ENCODE assay signal across 23 cellular contexts in the genomic region with DNA sequence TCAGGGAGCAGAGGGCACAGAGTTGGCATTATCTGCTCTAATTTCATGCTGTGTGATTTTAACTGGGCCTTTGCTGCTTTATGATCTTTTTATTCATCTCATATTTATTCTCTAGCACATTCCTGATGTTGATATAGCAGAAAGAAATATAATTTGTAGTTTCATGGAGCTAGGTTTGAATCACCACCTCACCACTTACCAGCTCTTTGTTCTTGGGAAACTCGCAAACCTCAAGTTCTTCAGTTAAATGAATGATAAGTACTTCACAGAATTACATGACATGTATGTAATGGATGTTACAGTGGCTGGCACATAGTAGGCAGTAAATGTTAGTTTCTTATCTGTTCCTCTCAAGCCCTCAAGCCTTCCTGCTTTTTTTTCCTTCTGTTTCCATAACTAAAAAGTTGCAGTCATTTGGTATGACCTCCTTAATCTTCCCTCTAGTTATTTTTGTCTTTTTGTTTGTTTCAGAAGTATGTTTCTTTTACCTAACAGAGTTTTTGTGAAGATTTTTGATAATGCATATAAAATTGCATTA. TPM values are rescaled to one million over a fixed set of nuclear protein-coding genes. Genes with fewer than 3 reads are reported as not detected.
DNase-seq lines count a peak whose midpoint lies in the region; ATAC-seq, FAIRE-seq and TF ChIP-seq lines count a peak whose summit lies in the region.
"Had no signal": no experiment of that assay in that cellular context is flagged by ENCODE, and none has a peak within 500 bp of the region (broad histone marks: within the 10 kb centered on the region; RNA-seq: fewer than 3 reads in every experiment).

No MANE protein-coding gene starts in this region.

- 91% methylated on average over 1 of the region's 1 CpG for WGBS in GM12878 (ENCODE audit: insufficient coverage, insufficient replicate concordance, low lambda C conversion rate, missing lambda C conversion rate)

- DNase-seq in GF-D8 (lab: John Stamatoyannopoulos, UW) (peak; percentile 44), SK-N-MC (ENCODE audit: low read depth, low spot score) (no peak), GM12878 (ENCODE audit: low read depth, low spot score) (no peak), left colon (no peak), GM13976 (ENCODE audit: low spot score) (no peak), foreskin melanocyte (no peak), iPS-NIHi7 (ENCODE audit: extremely low spot score) (no peak), GM03348 (ENCODE audit: low spot score) (no peak)
- DNase-seq: BE2C, COR-L47, DMS 273 treated with DMSO at 0.1 percent for 48 hours, DMS79 treated with DMSO at 0.1 percent for 48 hours, IMR-90, NCI-H1694 treated with DMSO at 0.1 percent for 48 hours, NCI-H2081 treated with DMSO at 0.1 percent for 48 hours, NCI-H2171 treated with DMSO at 0.1 percent for 48 hours, NCI-H526, Right ventricle myocardium superior, SK-N-SH had no signal

- H3K27ac ChIP-seq in SK-N-MC (peak overlapping the region; percentile 2; the same call in 1 of the 2 replicates), GM12878 (ENCODE audit: control insufficient read depth, insufficient read depth) (peak overlapping the region; percentile 24; the same call in 1 of the 2 replicates)
- H3K27ac ChIP-seq: A549 had no signal

- TF ChIP-seq RAD21 in GM12878 (IDR thresholded peaks at IDR 0.05; ENCODE audit: insufficient read depth, low read depth, low read length): no peak

- H3K9ac ChIP-seq in SK-N-MC (ENCODE audit: insufficient read length) (no peak overlapping the region), GM12878 (ENCODE audit: control insufficient read depth, insufficient read depth, low read length) (no peak overlapping the region)
- H3K9ac ChIP-seq: SK-N-SH had no signal

- RAD21 ChIA-PET in GM12878 (lab: Charles Lee; ENCODE audit: unreplicated experiment): interaction anchor here (0.6 to 1.6 kb wide), 5 partner anchors 21 to 64 kb away, joined by 3 to 6 read pairs (median 4); partner anchors contain the start of gene SPATS2

- no peak for TF ChIP-seq EP300 in GM12878 (IDR thresholded peaks at IDR 0.05; ENCODE audit: borderline replicate concordance in 1 of 2, control insufficient read depth in 1 of 2, low read depth in 2 of 2, low read length in 2 of 2)

- TF ChIP-seq CTCF in GM12878 (IDR thresholded peaks at IDR 0.05 in 2 of 3, conservative IDR thresholded peaks at IDR 0.05 in 1 of 3; ENCODE audit: control insufficient read depth in 2 of 3, extremely low read depth in 1 of 3, insufficient read depth in 1 of 3, low read depth in 3 of 3, low read length in 3 of 3): no peak
- TF ChIP-seq CTCF in GM13976 (IDR thresholded peaks at IDR 0.05; ENCODE audit: borderline replicate concordance, control extremely low read depth, extremely low read depth, insufficient read depth, missing control alignments): no peak

- H3K79me2 ChIP-seq in GM12878 (ENCODE audit: control insufficient read depth, insufficient read depth, low read length): peaks cover 39% of the 10 kb centered on the region

- H3K9me3 ChIP-seq in SK-N-MC (ENCODE audit: low read depth, low read length) (no peaks in the 10 kb centered on the region), GM12878 (replicated peaks; ENCODE audit: control insufficient read depth, insufficient read depth, low read length) (peaks cover 3% of the 10 kb centered on the region; the same call in 2 of the 3 replicates)
- H3K9me3 ChIP-seq: A549, BE2C, HAP-1, SK-N-SH had no signal

- BruUV-seq in GM12878 (replicated peaks; lab: Mats Ljungman, UMichigan): no TSS peak

- TF ChIP-seq POLR2A in GM12878 (IDR thresholded peaks at IDR 0.05; ENCODE audit: low read depth, low read length): no peak

- CTCF ChIA-PET in GM12878 (lab: Yijun Ruan, JAX): interaction anchor here (0.5 to 4.0 kb wide), 6 partner anchors 10 to 134 kb away, joined by 3 to 20 read pairs (median 4); no protein-coding TSS in a partner anchor

- H3K4me2 ChIP-seq in GM12878 (ENCODE audit: control insufficient read depth, insufficient read depth): no peak overlapping the region
- H3K4me2 ChIP-seq: A549, GM23338, SK-N-SH had no signal

- SMC1A ChIA-PET in GM12878 (lab: Charles Lee; ENCODE audit: uncharacterized antibody, unreplicated experiment): interaction anchor here (1.0 to 2.3 kb wide), 6 partner anchors 9 to 64 kb away, joined by 3 to 9 read pairs (median 5); no protein-coding TSS in a partner anchor

- no peak for FAIRE-seq in GM12878 (lab: Jason Lieb, UNC)
- FAIRE-seq: A549, HTR-8/SVneo had no signal

- POLR2A ChIA-PET in GM12878 (lab: Charles Lee): interaction anchor here (0.6 kb wide), 1 partner anchor 14 kb away, joined by 3 read pairs; no protein-coding TSS in a partner anchor

- peak; percentile 42; the same call in 2 of the 3 replicates for ATAC-seq in GM12878
- peak; percentile 14 for ATAC-seq in left colon
- ATAC-seq: A549, GM23338 had no signal

- in situ Hi-C loops in GM12878 (cut with MboI): no loop called here
- in situ Hi-C loops in GM13976 (cut with MboI; ENCODE audit: low sequenced_read_pairs, unreplicated experiment): no loop called here

- H4K20me1 ChIP-seq in GM12878 (ENCODE audit: control insufficient read depth, insufficient read depth): no peaks in the 10 kb centered on the region

- H3K36me3 ChIP-seq in SK-N-MC (ENCODE audit: insufficient read depth, low read length): peaks cover 16% of the 10 kb centered on the region; the same call in 1 of the 2 replicates
- H3K36me3 ChIP-seq in GM12878 (ENCODE audit: control insufficient read depth in 2 of 2, insufficient read depth in 2 of 2, low read length in 1 of 2): peaks cover 0 to 2% of the 10 kb centered on the region in 2 experiments; a peak in 1 of 4 replicates
- H3K36me3 ChIP-seq: HAP-1 had no signal

- H3K27me3 ChIP-seq in GM12878 (replicated peaks in 1 of 2; ENCODE audit: control insufficient read depth in 2 of 2, insufficient read depth in 2 of 2, low read length in 1 of 2): no peaks in the 10 kb centered on the region
- H3K27me3 ChIP-seq: BE2C had no signal

- H3K4me1 ChIP-seq in GM12878 (ENCODE audit: control insufficient read depth, insufficient read depth, low read length): no peaks in the 10 kb centered on the region
- H3K4me1 ChIP-seq: BE2C had no signal

- H3K4me3 ChIP-seq in SK-N-MC: no peak overlapping the region
- no peak overlapping the region for H3K4me3 ChIP-seq in GM12878
- H3K4me3 ChIP-seq: A549, GM23338, HAP-1 had no signal

- intact Hi-C loops in GM12878 (cut with micrococcal nuclease; ENCODE audit: unreplicated experiment) (no loop called here), left colon (cut with DNase I, micrococcal nuclease) (no loop called here)

- no peak overlapping the region for H2AFZ ChIP-seq in GM12878 (ENCODE audit: control insufficient read depth, low read depth, low read length)
- H2AFZ ChIP-seq: GM23338 had no signal

TF ChIP-seq in GM12878, 131 proteins besides CTCF, POLR2A, EP300 and RAD21 (continues in another document):
- TF ChIP-seq E2F4 (IDR thresholded peaks at IDR 0.05; ENCODE audit: low read depth, low read length) (no peak), SREBF2 (IDR thresholded peaks at IDR 0.05; ENCODE audit: low read length) (no peak), DPF2 (IDR thresholded peaks at IDR 0.05) (no peak), NBN (IDR thresholded peaks at IDR 0.05) (no peak), ZNF24 (IDR thresholded peaks at IDR 0.05) (no peak), CHD1 (IDR thresholded peaks at IDR 0.05; ENCODE audit: low read depth, low read length) (no peak), SP1 (IDR thresholded peaks at IDR 0.05; ENCODE audit: low read depth, low read length) (no peak)
- TF ChIP-seq, protein P1, sequence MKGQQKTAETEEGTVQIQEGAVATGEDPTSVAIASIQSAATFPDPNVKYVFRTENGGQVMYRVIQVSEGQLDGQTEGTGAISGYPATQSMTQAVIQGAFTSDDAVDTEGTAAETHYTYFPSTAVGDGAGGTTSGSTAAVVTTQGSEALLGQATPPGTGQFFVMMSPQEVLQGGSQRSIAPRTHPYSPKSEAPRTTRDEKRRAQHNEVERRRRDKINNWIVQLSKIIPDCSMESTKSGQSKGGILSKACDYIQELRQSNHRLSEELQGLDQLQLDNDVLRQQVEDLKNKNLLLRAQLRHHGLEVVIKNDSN (IDR thresholded peaks at IDR 0.05; ENCODE audit: borderline replicate concordance, extremely low read length, insufficient read depth, low read depth, low read length): no peak

RNA-seq across cellular contexts. Expression of gene SPATS2, which starts 54.8 kb away (rescaled TPM):
- 99.1 and 102 TPM in 2 replicates for total RNA-seq in GM12878 (2013; cell fraction: nucleolus; rRNA removed)
- total RNA-seq in GM12878 (2014; rRNA removed) (17.2 and 23.0 TPM in 2 replicates), GM12878 (2014; rRNA removed; fragmentation: Illumina TruSeq; extraction: Trizol) (29.6 and 30.0 TPM in 2 replicates), GM12878 (2021) (22.7 and 26.2 TPM in 2 replicates), left colon (10 to 100 TPM; 15.5 to 18.9 TPM)
- polyA plus RNA-seq in GM12878 (2011; ENCODE audit: low read depth): 24.7 TPM
- polyA plus RNA-seq in GM12878 (2011; rRNA removed) (54.2 and 76.7 TPM in 2 replicates), GM12878 (2014; fragmentation: Illumina TruSeq; extraction: Trizol) (36.0 and 39.8 TPM in 2 replicates), GM12878 (2014; fragmentation: Nextera tagmentation; extraction: Ambion mirVana) (10 to 100 TPM in 1 of 2 experiments, 1 to 10 TPM in 1; 9.0 to 12.9 TPM), GM12878 (2014; rRNA removed) (25.2 TPM in 2 replicates), GM12878 (2016; fragmentation: Nextera tagmentation; extraction: Ambion mirVana) (10 to 100 TPM; 28.8 to 36.9 TPM)
- 45.9 and 58.8 TPM in 2 replicates for polyA plus RNA-seq in GM12878 (2011; cell fraction: cytosol; rRNA removed)
- polyA plus RNA-seq in GM12878 (2011; cell fraction: nucleus; rRNA removed): 29.2 and 32.2 TPM in 2 replicates
- polyA plus RNA-seq in GM12878 (2012): 26.5 and 28.7 TPM in 2 replicates
- polyA minus RNA-seq in GM12878 (2011; rRNA and poly(A)+ RNA removed): 73.0 and 74.3 TPM in 2 replicates
- polyA minus RNA-seq in GM12878 (2011; cell fraction: cytosol; rRNA and poly(A)+ RNA removed): 31.5 and 40.1 TPM in 2 replicates
- 26.4 and 37.9 TPM in 2 replicates for polyA minus RNA-seq in GM12878 (2011; cell fraction: nucleus; rRNA and poly(A)+ RNA removed)
